In the genomic region with DNA sequence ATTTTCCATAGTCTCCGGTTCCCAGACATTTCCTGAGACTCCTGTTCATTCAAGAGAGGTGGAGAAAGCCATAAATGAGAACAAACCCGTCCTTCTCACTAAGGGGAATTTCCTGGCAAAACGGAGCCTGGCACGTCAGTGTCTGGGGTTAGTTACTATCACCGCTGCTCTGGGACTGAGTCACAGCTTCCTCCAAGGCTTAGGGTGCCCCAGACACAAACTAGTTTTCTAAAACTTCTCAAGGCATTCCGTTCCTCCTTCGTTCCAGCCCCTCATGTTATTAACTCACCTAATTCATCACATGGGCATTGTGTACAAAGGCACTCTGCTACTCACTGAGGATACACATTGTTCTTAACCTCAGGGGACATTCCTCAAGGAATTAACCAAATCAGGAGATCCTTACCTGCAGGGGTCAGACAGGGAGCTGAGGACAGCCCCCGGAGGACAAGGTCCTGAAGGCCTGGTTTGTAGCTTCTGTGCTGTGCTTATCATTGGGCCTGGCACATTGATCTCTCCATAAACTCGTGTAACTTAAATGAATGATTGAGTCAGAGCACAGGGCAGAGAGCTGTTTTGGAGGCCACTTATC, we compare ENCODE assay signal across 1 cellular context.
TF ChIP-seq lines count a peak whose summit lies in the region.

No MANE protein-coding gene starts in this region.

TF ChIP-seq in GM23338, 12 proteins besides CTCF, POLR2A, EP300 and RAD21 (continued from another document):
- TF ChIP-seq, protein P1, sequence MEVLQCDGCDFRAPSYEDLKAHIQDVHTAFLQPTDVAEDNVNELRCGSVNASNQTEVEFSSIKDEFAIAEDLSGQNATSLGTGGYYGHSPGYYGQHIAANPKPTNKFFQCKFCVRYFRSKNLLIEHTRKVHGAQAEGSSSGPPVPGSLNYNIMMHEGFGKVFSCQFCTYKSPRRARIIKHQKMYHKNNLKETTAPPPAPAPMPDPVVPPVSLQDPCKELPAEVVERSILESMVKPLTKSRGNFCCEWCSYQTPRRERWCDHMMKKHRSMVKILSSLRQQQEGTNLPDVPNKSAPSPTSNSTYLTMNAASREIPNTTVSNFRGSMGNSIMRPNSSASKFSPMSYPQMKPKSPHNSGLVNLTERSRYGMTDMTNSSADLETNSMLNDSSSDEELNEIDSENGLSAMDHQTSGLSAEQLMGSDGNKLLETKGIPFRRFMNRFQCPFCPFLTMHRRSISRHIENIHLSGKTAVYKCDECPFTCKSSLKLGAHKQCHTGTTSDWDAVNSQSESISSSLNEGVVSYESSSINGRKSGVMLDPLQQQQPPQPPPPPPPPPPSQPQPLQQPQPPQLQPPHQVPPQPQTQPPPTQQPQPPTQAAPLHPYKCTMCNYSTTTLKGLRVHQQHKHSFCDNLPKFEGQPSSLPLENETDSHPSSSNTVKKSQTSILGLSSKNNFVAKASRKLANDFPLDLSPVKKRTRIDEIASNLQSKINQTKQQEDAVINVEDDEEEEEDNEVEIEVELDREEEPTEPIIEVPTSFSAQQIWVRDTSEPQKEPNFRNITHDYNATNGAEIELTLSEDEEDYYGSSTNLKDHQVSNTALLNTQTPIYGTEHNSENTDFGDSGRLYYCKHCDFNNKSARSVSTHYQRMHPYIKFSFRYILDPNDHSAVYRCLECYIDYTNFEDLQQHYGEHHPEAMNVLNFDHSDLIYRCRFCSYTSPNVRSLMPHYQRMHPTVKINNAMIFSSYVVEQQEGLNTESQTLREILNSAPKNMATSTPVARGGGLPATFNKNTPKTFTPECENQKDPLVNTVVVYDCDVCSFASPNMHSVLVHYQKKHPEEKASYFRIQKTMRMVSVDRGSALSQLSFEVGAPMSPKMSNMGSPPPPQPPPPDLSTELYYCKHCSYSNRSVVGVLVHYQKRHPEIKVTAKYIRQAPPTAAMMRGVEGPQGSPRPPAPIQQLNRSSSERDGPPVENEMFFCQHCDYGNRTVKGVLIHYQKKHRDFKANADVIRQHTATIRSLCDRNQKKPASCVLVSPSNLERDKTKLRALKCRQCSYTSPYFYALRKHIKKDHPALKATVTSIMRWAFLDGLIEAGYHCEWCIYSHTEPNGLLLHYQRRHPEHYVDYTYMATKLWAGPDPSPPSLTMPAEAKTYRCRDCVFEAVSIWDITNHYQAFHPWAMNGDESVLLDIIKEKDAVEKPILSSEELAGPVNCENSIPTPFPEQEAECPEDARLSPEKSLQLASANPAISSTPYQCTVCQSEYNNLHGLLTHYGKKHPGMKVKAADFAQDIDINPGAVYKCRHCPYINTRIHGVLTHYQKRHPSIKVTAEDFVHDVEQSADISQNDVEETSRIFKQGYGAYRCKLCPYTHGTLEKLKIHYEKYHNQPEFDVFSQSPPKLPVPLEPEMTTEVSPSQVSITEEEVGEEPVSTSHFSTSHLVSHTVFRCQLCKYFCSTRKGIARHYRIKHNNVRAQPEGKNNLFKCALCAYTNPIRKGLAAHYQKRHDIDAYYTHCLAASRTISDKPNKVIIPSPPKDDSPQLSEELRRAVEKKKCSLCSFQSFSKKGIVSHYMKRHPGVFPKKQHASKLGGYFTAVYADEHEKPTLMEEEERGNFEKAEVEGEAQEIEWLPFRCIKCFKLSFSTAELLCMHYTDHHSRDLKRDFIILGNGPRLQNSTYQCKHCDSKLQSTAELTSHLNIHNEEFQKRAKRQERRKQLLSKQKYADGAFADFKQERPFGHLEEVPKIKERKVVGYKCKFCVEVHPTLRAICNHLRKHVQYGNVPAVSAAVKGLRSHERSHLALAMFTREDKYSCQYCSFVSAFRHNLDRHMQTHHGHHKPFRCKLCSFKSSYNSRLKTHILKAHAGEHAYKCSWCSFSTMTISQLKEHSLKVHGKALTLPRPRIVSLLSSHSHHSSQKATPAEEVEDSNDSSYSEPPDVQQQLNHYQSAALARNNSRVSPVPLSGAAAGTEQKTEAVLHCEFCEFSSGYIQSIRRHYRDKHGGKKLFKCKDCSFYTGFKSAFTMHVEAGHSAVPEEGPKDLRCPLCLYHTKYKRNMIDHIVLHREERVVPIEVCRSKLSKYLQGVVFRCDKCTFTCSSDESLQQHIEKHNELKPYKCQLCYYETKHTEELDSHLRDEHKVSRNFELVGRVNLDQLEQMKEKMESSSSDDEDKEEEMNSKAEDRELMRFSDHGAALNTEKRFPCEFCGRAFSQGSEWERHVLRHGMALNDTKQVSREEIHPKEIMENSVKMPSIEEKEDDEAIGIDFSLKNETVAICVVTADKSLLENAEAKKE (CRISPR knock-in tag; IDR thresholded peaks at IDR 0.05), result peak; percentile 94
- TF ChIP-seq, protein P2, sequence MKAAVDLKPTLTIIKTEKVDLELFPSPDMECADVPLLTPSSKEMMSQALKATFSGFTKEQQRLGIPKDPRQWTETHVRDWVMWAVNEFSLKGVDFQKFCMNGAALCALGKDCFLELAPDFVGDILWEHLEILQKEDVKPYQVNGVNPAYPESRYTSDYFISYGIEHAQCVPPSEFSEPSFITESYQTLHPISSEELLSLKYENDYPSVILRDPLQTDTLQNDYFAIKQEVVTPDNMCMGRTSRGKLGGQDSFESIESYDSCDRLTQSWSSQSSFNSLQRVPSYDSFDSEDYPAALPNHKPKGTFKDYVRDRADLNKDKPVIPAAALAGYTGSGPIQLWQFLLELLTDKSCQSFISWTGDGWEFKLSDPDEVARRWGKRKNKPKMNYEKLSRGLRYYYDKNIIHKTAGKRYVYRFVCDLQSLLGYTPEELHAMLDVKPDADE (IDR thresholded peaks at IDR 0.05), result no peak
- no peak for TF ChIP-seq JUNB (IDR thresholded peaks at IDR 0.05; ENCODE audit: unreplicated experiment)
